15 cellular contexts compared by ENCODE assay signal in the genomic region with DNA sequence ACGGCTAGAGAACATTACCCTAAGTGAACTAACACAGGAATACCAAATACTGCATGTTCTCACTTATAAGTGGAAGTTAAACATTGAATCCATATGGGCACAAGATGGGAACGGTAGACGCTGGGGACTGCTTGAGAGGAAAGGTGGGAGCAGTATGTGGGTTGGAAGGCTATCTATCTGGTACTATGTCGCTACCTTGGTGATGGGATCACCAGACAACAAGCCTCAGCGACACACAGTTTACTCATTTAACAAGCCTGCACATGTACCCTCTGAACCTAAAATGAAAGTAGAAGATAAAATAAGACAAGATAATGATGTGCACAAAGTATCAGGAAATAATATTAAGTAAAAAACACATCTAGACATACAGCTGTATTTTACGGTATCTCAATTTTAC. TPM values are rescaled to one million over a fixed set of nuclear protein-coding genes. Genes with fewer than 3 reads are reported as not detected.
DNase-seq lines count a peak whose midpoint lies in the region; ATAC-seq and TF ChIP-seq lines count a peak whose summit lies in the region.
"Had no signal": no experiment of that assay in that cellular context is flagged by ENCODE, and none has a peak within 500 bp of the region (broad histone marks: within the 10 kb centered on the region; RNA-seq: fewer than 3 reads in every experiment).

No MANE protein-coding gene starts in this region.

- H3K4me3 ChIP-seq in thoracic aorta: peak overlapping the region; percentile 1
- H3K4me3 ChIP-seq: SJSA1 had no signal

- H3K9me3 ChIP-seq in thoracic aorta: no peaks in the 10 kb centered on the region
- H3K9me3 ChIP-seq: SJSA1 had no signal

- peak overlapping the region; percentile 71 for H3K27ac Mint-ChIP-seq in activated B cell treated with CpG ODN at 0.5 μM for 24 hours

- no peaks in the 10 kb centered on the region for H3K36me3 ChIP-seq in thoracic aorta
- H3K36me3 ChIP-seq: SJSA1, WERI-Rb-1 had no signal

- H3K4me1 Mint-ChIP-seq in activated T-cell treated with anti-CD3 and anti-CD28 coated beads, Interleukin-2, amount 50 U/mL, for 4 hours (ENCODE audit: low read depth): peaks cover 57% of the 10 kb centered on the region
- peaks cover 22% of the 10 kb centered on the region for H3K4me1 Mint-ChIP-seq in activated B cell treated with CpG ODN at 0.5 μM for 24 hours

- H3K4me3 Mint-ChIP-seq in activated T-cell treated with anti-CD3 and anti-CD28 coated beads, Interleukin-2, amount 50 U/mL, for 4 hours: peak overlapping the region; percentile 88
- H3K4me3 Mint-ChIP-seq in activated B cell treated with CpG ODN at 0.5 μM for 24 hours: peak overlapping the region; percentile 82

- CTCF ChIA-PET in activated B cell treated with CpG ODN at 0.5 μM for 24 hours (lab: Charles Lee): no interaction called here

- peaks cover 3% of the 10 kb centered on the region for H3K9me3 Mint-ChIP-seq in activated T-cell treated with anti-CD3 and anti-CD28 coated beads, Interleukin-2, amount 50 U/mL, for 4 hours
- H3K9me3 Mint-ChIP-seq in activated B cell treated with CpG ODN at 0.5 μM for 24 hours: peaks cover 7% of the 10 kb centered on the region

- H3K4me1 ChIP-seq in foreskin keratinocyte: no peaks in the 10 kb centered on the region
- no peaks in the 10 kb centered on the region for H3K4me1 ChIP-seq in thoracic aorta (ENCODE audit: control insufficient read depth in 1 of 2, low read depth in 2 of 2)
- H3K4me1 ChIP-seq: SJSA1 had no signal

- no peaks in the 10 kb centered on the region for H3K27me3 Mint-ChIP-seq in activated T-cell treated with anti-CD3 and anti-CD28 coated beads, Interleukin-2, amount 50 U/mL, for 4 hours (ENCODE audit: low read depth)
- no peaks in the 10 kb centered on the region for H3K27me3 Mint-ChIP-seq in activated B cell treated with CpG ODN at 0.5 μM for 24 hours

- peaks cover 12% of the 10 kb centered on the region for H3K36me3 Mint-ChIP-seq in activated T-cell treated with anti-CD3 and anti-CD28 coated beads, Interleukin-2, amount 50 U/mL, for 4 hours (ENCODE audit: insufficient read depth)
- H3K36me3 Mint-ChIP-seq in activated B cell treated with CpG ODN at 0.5 μM for 24 hours (ENCODE audit: low read depth): no peaks in the 10 kb centered on the region

- TF ChIP-seq CTCF in activated B cell treated with CpG ODN at 0.5 μM for 24 hours (IDR thresholded peaks at IDR 0.05) (no peak), foreskin keratinocyte (conservative IDR thresholded peaks at IDR 0.05) (no peak), thoracic aorta (IDR thresholded peaks at IDR 0.05) (no peak)

- no peak for DNase-seq in activated T-cell treated with anti-CD3 and anti-CD28 coated beads, Interleukin-2, amount 50 U/mL, for 4 hours
- no peak for DNase-seq in activated T-cell treated with anti-CD3 and anti-CD28 coated beads for 4 hours
- DNase-seq in activated B cell treated with CpG ODN at 0.5 μM for 24 hours: no peak
- peak in 1 of 2 donors; percentile 51 for DNase-seq in foreskin keratinocyte
- no peak for DNase-seq in thoracic aorta (ENCODE audit: low spot score)
- no peak for DNase-seq in Right ventricle myocardium inferior (ENCODE audit: missing footprints)
- DNase-seq: ACHN, activated gamma-delta T cell, head of caudate nucleus, WERI-Rb-1 had no signal

- H3K27ac ChIP-seq in foreskin keratinocyte: no peak overlapping the region
- no peak overlapping the region for H3K27ac ChIP-seq in thoracic aorta
- H3K27ac ChIP-seq: SJSA1, WERI-Rb-1 had no signal

- H3K27me3 ChIP-seq in foreskin keratinocyte (no peaks in the 10 kb centered on the region), thoracic aorta (replicated peaks; ENCODE audit: insufficient read depth) (no peaks in the 10 kb centered on the region)
- H3K27me3 ChIP-seq: SJSA1 had no signal

- ATAC-seq in activated T-cell treated with anti-CD3 and anti-CD28 coated beads, Interleukin-2, amount 50 U/mL, for 4 hours: peak; percentile 51 to 68
- ATAC-seq in activated B cell treated with CpG ODN at 0.5 μM for 24 hours (ENCODE audit: low read depth) (no peak), foreskin keratinocyte (peak; percentile 46), thoracic aorta (ENCODE audit: insufficient number of reproducible peaks, low FRiP score, low read depth) (no peak), HG03025 (IDR thresholded peaks at IDR 0.05; ENCODE audit: low FRiP score, unreplicated experiment) (no peak), GM19463 (IDR thresholded peaks at IDR 0.05; ENCODE audit: unreplicated experiment) (no peak), Right ventricle myocardium inferior (no peak)

- intact Hi-C loops in activated B cell treated with CpG ODN at 0.5 μM for 24 hours (cut with micrococcal nuclease) (no loop called here), Right ventricle myocardium inferior (cut with DNase I) (no loop called here)

- POLR2A ChIA-PET in activated B cell treated with CpG ODN at 0.5 μM for 24 hours (lab: Charles Lee): no interaction called here

RNA-seq across cellular contexts. Expression of gene PYHIN1, which starts 0.8 kb away (rescaled TPM):
- total RNA-seq in activated T-cell treated with anti-CD3 and anti-CD28 coated beads, Interleukin-2, amount 50 U/mL, for 4 hours: 1 to 10 TPM; 2.5 to 5.3 (median 5.2) TPM
- total RNA-seq in activated B cell treated with CpG ODN at 0.5 μM for 24 hours (5.4 and 5.8 TPM in 2 replicates), foreskin keratinocyte (0.10 and 0.11 TPM in 2 replicates), thoracic aorta (1 to 10 TPM; 2.8 to 6.5 TPM), Right ventricle myocardium inferior (0.32 TPM)
- polyA plus RNA-seq in foreskin keratinocyte: 0.03 TPM in 1 of 2 replicates, not detected in the other
- total RNA-seq: cerebellum, epithelial cell of proximal tubule, SJSA1 had no signal

Comparison
In these comparisons a context has a peak if more than half of its experiments do, and no peak if none do; other contexts are left out.
1. ATAC-seq: peak in activated T-cell treated with anti-CD3 and anti-CD28 coated beads, Interleukin-2, amount 50 U/mL, for 4 hours (2 of 2) and foreskin keratinocyte (single experiment); none in activated B cell treated with CpG ODN at 0.5 μM for 24 hours (single experiment), thoracic aorta (single experiment), HG03025 (single experiment), GM19463 (single experiment) and Right ventricle myocardium inferior (single experiment).